ENCODE assay signal across 1 cellular context in genomic region chr2:45688479-45689298, GRCh38.
TF ChIP-seq lines count a peak whose summit lies in the region.

No MANE protein-coding gene starts in this region.

TF ChIP-seq in GM23338, 12 proteins besides CTCF, POLR2A, EP300 and RAD21 (continued from another document):
- no peak for TF ChIP-seq ZNF462 (CRISPR knock-in tag; IDR thresholded peaks at IDR 0.05)
- TF ChIP-seq EZH2phosphoT487 (IDR thresholded peaks at IDR 0.05; ENCODE audit: unreplicated experiment) = no peak
- no peak for TF ChIP-seq NANOG (IDR thresholded peaks at IDR 0.05; ENCODE audit: borderline replicate concordance)
- TF ChIP-seq POLR2AphosphoS5 (IDR thresholded peaks at IDR 0.05; ENCODE audit: low read depth) = no peak
- TF ChIP-seq REST (IDR thresholded peaks at IDR 0.05; ENCODE audit: unreplicated experiment) = no peak
- TF ChIP-seq ZNF331 (CRISPR knock-in tag; IDR thresholded peaks at IDR 0.05; ENCODE audit: low read depth) = no peak
- no peak for TF ChIP-seq CREB1 (CRISPR knock-in tag; IDR thresholded peaks at IDR 0.05; ENCODE audit: low read depth)
